1 cellular context compared by ENCODE assay signal in genomic region chr6:36682328-36683144, GRCh38.
TF ChIP-seq lines count a peak whose summit lies in the region.

No MANE protein-coding gene starts in this region.

TF ChIP-seq in HepG2, 621 proteins besides CTCF, POLR2A, EP300 and RAD21 (continued from another document and continues in another):
- 0 out of 2 replicates have a peak, but pooled peaks have one; percentile 27 for TF ChIP-seq SKIL (CRISPR knock-in tag; IDR thresholded peaks at IDR 0.05; ENCODE audit: borderline replicate concordance)
- no peak for TF ChIP-seq FOXA1 (IDR thresholded peaks at IDR 0.05)
- no peak for TF ChIP-seq FOXA1 (CRISPR knock-in tag; IDR thresholded peaks at IDR 0.05)
- TF ChIP-seq SRSF1 (optimal IDR thresholded peaks at IDR 0.05; ENCODE audit: low read depth, low read length) = no peak
- no peak for TF ChIP-seq CHCHD3 (CRISPR knock-in tag; IDR thresholded peaks at IDR 0.05)
- no peak for TF ChIP-seq SETDB1 (CRISPR knock-in tag; IDR thresholded peaks at IDR 0.05; ENCODE audit: borderline replicate concordance)
- no peak for TF ChIP-seq JUN (CRISPR knock-in tag; IDR thresholded peaks at IDR 0.05)
- no peak for TF ChIP-seq ZNF530 (CRISPR knock-in tag; IDR thresholded peaks at IDR 0.05; ENCODE audit: low read depth)
- no peak for TF ChIP-seq ZZZ3 (CRISPR knock-in tag; IDR thresholded peaks at IDR 0.05; ENCODE audit: borderline replicate concordance)
- no peak for TF ChIP-seq ZNF841 (CRISPR knock-in tag; IDR thresholded peaks at IDR 0.05; ENCODE audit: borderline replicate concordance)
- TF ChIP-seq FOXO1 (CRISPR knock-in tag; IDR thresholded peaks at IDR 0.05) = no peak
- peak; percentile 79 for TF ChIP-seq PPARG (CRISPR knock-in tag; conservative IDR thresholded peaks at IDR 0.05)
- TF ChIP-seq DBP (CRISPR knock-in tag; IDR thresholded peaks at IDR 0.05; ENCODE audit: not compliant biosample characterization) = no peak
- no peak for TF ChIP-seq ZNF446 (CRISPR knock-in tag; IDR thresholded peaks at IDR 0.05)
- TF ChIP-seq RNF219 (CRISPR knock-in tag; IDR thresholded peaks at IDR 0.05) = no peak
- no peak for TF ChIP-seq ZNF138 (CRISPR knock-in tag; IDR thresholded peaks at IDR 0.05; ENCODE audit: low read depth)
- TF ChIP-seq DR1 (CRISPR knock-in tag; IDR thresholded peaks at IDR 0.05) = 0 out of 2 replicates have a peak, but pooled peaks have one; percentile 13
- TF ChIP-seq MED13 (CRISPR knock-in tag; IDR thresholded peaks at IDR 0.05) = no peak
- no peak for TF ChIP-seq ZFP62 (CRISPR knock-in tag; IDR thresholded peaks at IDR 0.05)
- no peak for TF ChIP-seq HOXD1 (CRISPR knock-in tag; IDR thresholded peaks at IDR 0.05)
- peak; percentile 45; the same call in 1 of the 2 replicates for TF ChIP-seq MAX (IDR thresholded peaks at IDR 0.05)
- no peak for TF ChIP-seq ZNF142 (CRISPR knock-in tag; IDR thresholded peaks at IDR 0.05)
- TF ChIP-seq ZBTB33 (CRISPR knock-in tag; IDR thresholded peaks at IDR 0.05) = no peak
- TF ChIP-seq CEBPG (CRISPR knock-in tag; IDR thresholded peaks at IDR 0.05) = no peak
- TF ChIP-seq CSRNP1 (CRISPR knock-in tag; IDR thresholded peaks at IDR 0.05) = no peak
- no peak for TF ChIP-seq RFX1 (IDR thresholded peaks at IDR 0.05)
- no peak for TF ChIP-seq MXD3 (CRISPR knock-in tag; IDR thresholded peaks at IDR 0.05)
- no peak for TF ChIP-seq BCLAF1 (IDR thresholded peaks at IDR 0.05)
- no peak for TF ChIP-seq RFXANK (CRISPR knock-in tag; IDR thresholded peaks at IDR 0.05)
- TF ChIP-seq KAT2B (IDR thresholded peaks at IDR 0.05; ENCODE audit: borderline replicate concordance, low read depth, low read length) = no peak
- no peak for TF ChIP-seq TGIF2 (CRISPR knock-in tag; IDR thresholded peaks at IDR 0.05)
- no peak for TF ChIP-seq ZBTB14 (CRISPR knock-in tag; IDR thresholded peaks at IDR 0.05)
- TF ChIP-seq SRY (CRISPR knock-in tag; IDR thresholded peaks at IDR 0.05) = no peak; the same call in 1 of the 2 replicates
- peak; percentile 80 for TF ChIP-seq HNF4A (CRISPR knock-in tag; IDR thresholded peaks at IDR 0.05)
- no peak for TF ChIP-seq ZNF580 (CRISPR knock-in tag; IDR thresholded peaks at IDR 0.05; ENCODE audit: borderline replicate concordance, low read depth)
- no peak for TF ChIP-seq TCF12 (IDR thresholded peaks at IDR 0.05)
- TF ChIP-seq TCF12 (CRISPR knock-in tag; IDR thresholded peaks at IDR 0.05) = no peak
- TF ChIP-seq ZNF343 (CRISPR knock-in tag; IDR thresholded peaks at IDR 0.05) = no peak
- no peak for TF ChIP-seq NKX3-1 (CRISPR knock-in tag; IDR thresholded peaks at IDR 0.05)
- TF ChIP-seq ZNF605 (CRISPR knock-in tag; IDR thresholded peaks at IDR 0.05) = no peak
- no peak for TF ChIP-seq IKZF1 (IDR thresholded peaks at IDR 0.05)
- no peak for TF ChIP-seq FOXM1 (CRISPR knock-in tag; IDR thresholded peaks at IDR 0.05)
- TF ChIP-seq RXRA (CRISPR knock-in tag; IDR thresholded peaks at IDR 0.05) = peak; percentile 79
- TF ChIP-seq CBX1 (IDR thresholded peaks at IDR 0.05; ENCODE audit: low read depth) = no peak
- TF ChIP-seq ZMYM4 (CRISPR knock-in tag; IDR thresholded peaks at IDR 0.05) = no peak
- no peak for TF ChIP-seq ZFP36L2 (CRISPR knock-in tag; IDR thresholded peaks at IDR 0.05)
- TF ChIP-seq ZNF143 (CRISPR knock-in tag; IDR thresholded peaks at IDR 0.05) = no peak
- TF ChIP-seq ZNF543 (CRISPR knock-in tag; IDR thresholded peaks at IDR 0.05) = no peak
- TF ChIP-seq STAG1 (CRISPR knock-in tag; IDR thresholded peaks at IDR 0.05) = no peak
- no peak for TF ChIP-seq ZNF546 (CRISPR knock-in tag; conservative IDR thresholded peaks at IDR 0.05)
- peak; percentile 83 for TF ChIP-seq RARA (CRISPR knock-in tag; IDR thresholded peaks at IDR 0.05)
